Comparison of ENCODE assay signal across 9 cellular contexts in genomic region chr7:32988148-32988547, GRCh38. TPM values are rescaled to one million over a fixed set of nuclear protein-coding genes. Genes with fewer than 3 reads are reported as not detected.
DNase-seq lines count a peak whose midpoint lies in the region; ATAC-seq, FAIRE-seq and TF ChIP-seq lines count a peak whose summit lies in the region.
"Not testable (repeated sequence)": the region's sequence is repeated elsewhere in the genome, so short reads cannot be mapped to it uniquely, and the experiment has no call there.
"Had no signal": no experiment of that assay in that cellular context is flagged by ENCODE, and none has a peak within 500 bp of the region (broad histone marks: within the 10 kb centered on the region; RNA-seq: fewer than 3 reads in every experiment).

No MANE protein-coding gene starts in this region.

- ATAC-seq in GM18909 (IDR thresholded peaks at IDR 0.05; ENCODE audit: poor library complexity, unreplicated experiment) (peak; percentile 76), GM21515 (IDR thresholded peaks at IDR 0.05; ENCODE audit: unreplicated experiment) (peak; percentile 71), HG02763 (IDR thresholded peaks at IDR 0.05; ENCODE audit: unreplicated experiment) (peak; percentile 66), HG03342 (IDR thresholded peaks at IDR 0.05; ENCODE audit: unreplicated experiment) (peak; percentile 78), HepG2 (peak; percentile 75)

- POLR2A ChIA-PET in HepG2 (lab: Yijun Ruan, JAX): not testable (repeated sequence)

- not testable (repeated sequence) for TF ChIP-seq POLR2A in HepG2 (IDR thresholded peaks at IDR 0.05; ENCODE audit: insufficient read depth in 1 of 2, low read depth in 2 of 2, low read length in 2 of 2)

- not testable (repeated sequence) for H3K9me3 Mint-ChIP-seq in T-helper 1 cell treated with Interleukin-12 subunit alpha and Interleukin-12 subunit beta and Interleukin-4 antibody, amounts not matched to agents 30 μg/mL and 1 μg/mL, for 36 hours

- peak overlapping the region; percentile 1 for H3K4me3 Mint-ChIP-seq in T-helper 1 cell treated with Interleukin-12 subunit alpha and Interleukin-12 subunit beta and Interleukin-4 antibody, amounts not matched to agents 30 μg/mL and 1 μg/mL, for 36 hours

- H3K4me2 ChIP-seq in HepG2 (ENCODE audit: low read depth, low read length): not testable (repeated sequence)

- CTCF ChIA-PET in HepG2 (lab: Yijun Ruan, JAX; ENCODE audit: low intra/inter-chr PET ratio, low total read pairs): not testable (repeated sequence)

- not testable (repeated sequence) for H3K9me3 ChIP-seq in HepG2 (ENCODE audit: low read length)

- peaks cover 14% of the 10 kb centered on the region for H3K4me1 Mint-ChIP-seq in T-helper 1 cell treated with Interleukin-12 subunit alpha and Interleukin-12 subunit beta and Interleukin-4 antibody, amounts not matched to agents 30 μg/mL and 1 μg/mL, for 36 hours (ENCODE audit: low read depth)

- not testable (repeated sequence) for H4K20me1 ChIP-seq in HepG2 (ENCODE audit: insufficient read depth, low read length)

- not testable (repeated sequence) for TF ChIP-seq CTCF in HepG2 (CRISPR knock-in tag; IDR thresholded peaks at IDR 0.05)

- H3K4me3 ChIP-seq in HepG2 (replicated peaks in 1 of 3; ENCODE audit: insufficient read depth in 1 of 3, low read depth in 2 of 3, low read length in 3 of 3): not testable (repeated sequence)

- H3K36me3 ChIP-seq in HepG2 (replicated peaks in 1 of 2; ENCODE audit: control insufficient read depth in 1 of 2, insufficient read depth in 2 of 2, low read length in 2 of 2): not testable (repeated sequence)

- not testable (repeated sequence) for H3K9ac ChIP-seq in HepG2 (ENCODE audit: insufficient read depth, low read depth, low read length)

- H3K27me3 ChIP-seq in HepG2 (ENCODE audit: control insufficient read depth in 1 of 2, insufficient read depth in 2 of 2, low read length in 2 of 2): not testable (repeated sequence)

- not testable (repeated sequence) for H2AFZ ChIP-seq in HepG2 (ENCODE audit: low read length)

- TF ChIP-seq RAD21 in HepG2 (CRISPR knock-in tag; IDR thresholded peaks at IDR 0.05): not testable (repeated sequence)

- DNase-seq in DMS53 treated with DMSO at 0.1 percent for 48 hours (lab: John Stamatoyannopoulos, UW; ENCODE audit: unreplicated experiment) (peak; percentile 97), NCI-H345 (lab: John Stamatoyannopoulos, UW) (peak; percentile 51), HepG2 (ENCODE audit: low spot score) (peak; percentile 22)

- TF ChIP-seq EP300 in HepG2 (IDR thresholded peaks at IDR 0.05; ENCODE audit: low read depth in 2 of 2, low read length in 2 of 2); HepG2 (CRISPR knock-in tag; IDR thresholded peaks at IDR 0.05; ENCODE audit: borderline replicate concordance): not testable (repeated sequence)

- FAIRE-seq in HepG2 (lab: Jason Lieb, UNC): peak; percentile 21

- H3K4me1 ChIP-seq in HepG2 (ENCODE audit: insufficient read depth, low read length): not testable (repeated sequence)

- in situ Hi-C loops in HepG2 (cut with HindIII; ENCODE audit: extremely low pct_ligation_motif_present, low pct_unique_long_range_greater_than_20kb): not testable (repeated sequence)

- H3K27me3 Mint-ChIP-seq in T-helper 1 cell treated with Interleukin-12 subunit alpha and Interleukin-12 subunit beta and Interleukin-4 antibody, amounts not matched to agents 30 μg/mL and 1 μg/mL, for 36 hours (ENCODE audit: low read depth): not testable (repeated sequence)

- H3K79me2 ChIP-seq in HepG2 (ENCODE audit: insufficient read depth, low read length): not testable (repeated sequence)

- H3K27ac Mint-ChIP-seq in T-helper 1 cell treated with Interleukin-12 subunit alpha and Interleukin-12 subunit beta and Interleukin-4 antibody, amounts not matched to agents 30 μg/mL and 1 μg/mL, for 36 hours: not testable (repeated sequence)

- WGBS in HepG2 (ENCODE audit: low lambda C conversion rate): 90% methylated on average over 4 of the region's 8 CpGs

- not testable (repeated sequence) for BruUV-seq in HepG2 (replicated peaks; lab: Mats Ljungman, UMichigan)

- peak overlapping the region; percentile 33 for H3K27ac ChIP-seq in HepG2 (ENCODE audit: extremely low read length, insufficient read depth, low read length)

- H3K36me3 Mint-ChIP-seq in T-helper 1 cell treated with Interleukin-12 subunit alpha and Interleukin-12 subunit beta and Interleukin-4 antibody, amounts not matched to agents 30 μg/mL and 1 μg/mL, for 36 hours (ENCODE audit: low read depth): not testable (repeated sequence)

- intact Hi-C loops in HepG2 (cut with micrococcal nuclease; ENCODE audit: unreplicated experiment): not testable (repeated sequence)

TF ChIP-seq in HepG2, 621 proteins besides CTCF, POLR2A, EP300 and RAD21:
- TF ChIP-seq MAX (IDR thresholded peaks at IDR 0.05) (peak; percentile 41), POLR2G (IDR thresholded peaks at IDR 0.05; ENCODE audit: low read depth, low read length) (0 out of 2 replicates have a peak, but pooled peaks have one; percentile 23)

RNA-seq across cellular contexts. Expression of gene FKBP9, which starts 30.9 kb away (rescaled TPM):
- total RNA-seq in HepG2 (2016; rRNA removed; fragmentation: Illumina TruSeq; extraction: Trizol): 24.5 and 41.5 TPM in 2 replicates
- total RNA-seq in HepG2 (2016; cell fraction: cytosol; rRNA removed; fragmentation: Illumina TruSeq; extraction: Trizol; ENCODE audit: low read depth): 10.6 and 11.3 TPM in 2 replicates
- 18.6 and 40.4 TPM in 2 replicates for total RNA-seq in HepG2 (2016; cell fraction: insoluble cytoplasmic fraction; rRNA removed; fragmentation: Illumina TruSeq; extraction: Trizol)
- 23.9 and 24.7 TPM in 2 replicates for total RNA-seq in HepG2 (2016; cell fraction: membrane; rRNA removed; fragmentation: Illumina TruSeq; extraction: Trizol)
- total RNA-seq in HepG2 (2016; cell fraction: nucleus; rRNA removed; fragmentation: Illumina TruSeq; extraction: Trizol): 34.4 and 46.6 TPM in 2 replicates
- polyA plus RNA-seq in HepG2 (2011; rRNA removed): 30.9 and 34.0 TPM in 2 replicates
- 34.8 and 39.4 TPM in 2 replicates for polyA plus RNA-seq in HepG2 (2011; cell fraction: cytosol; rRNA removed)
- 28.4 and 28.9 TPM in 2 replicates for polyA plus RNA-seq in HepG2 (2011; cell fraction: nucleus; rRNA removed)
- polyA plus RNA-seq in HepG2 (2012): 47.8 and 53.2 TPM in 2 replicates
- polyA plus RNA-seq in HepG2 (2016; cell fraction: cytosol; fragmentation: Illumina TruSeq; extraction: Trizol; ENCODE audit: low read depth): 7.1 and 8.1 TPM in 2 replicates
- 20.8 and 23.9 TPM in 2 replicates for polyA plus RNA-seq in HepG2 (2016; cell fraction: insoluble cytoplasmic fraction; fragmentation: Illumina TruSeq; extraction: Trizol; ENCODE audit: low read depth)
- 17.5 and 18.0 TPM in 2 replicates for polyA plus RNA-seq in HepG2 (2016; cell fraction: membrane; fragmentation: Illumina TruSeq; extraction: Trizol; ENCODE audit: low read depth)
- polyA plus RNA-seq in HepG2 (2016; cell fraction: nucleus; fragmentation: Illumina TruSeq; extraction: Trizol; ENCODE audit: insufficient read depth, low read depth): 44.2 and 50.8 TPM in 2 replicates
- polyA minus RNA-seq in HepG2 (2011; rRNA and poly(A)+ RNA removed; ENCODE audit: low replicate concordance): 45.2 and 45.6 TPM in 2 replicates
- 50.7 and 53.4 TPM in 2 replicates for polyA minus RNA-seq in HepG2 (2011; cell fraction: cytosol; rRNA and poly(A)+ RNA removed)
- polyA minus RNA-seq in HepG2 (2011; cell fraction: nucleus; rRNA and poly(A)+ RNA removed): 30.8 and 31.8 TPM in 2 replicates
- total RNA-seq: CD4-positive, CD25-positive, alpha-beta regulatory T cell had no signal

Comparison
In these comparisons a context has a peak if more than half of its experiments do, and no peak if none do; other contexts are left out.
1. DNase-seq: peak in every context shown above with its lines; median percentile 97 in DMS53 treated with DMSO at 0.1 percent for 48 hours; 51 in NCI-H345; 22 in HepG2.